In genomic region chr9:120909904-120910303, GRCh38 we compare ENCODE assay signal across 11 cellular contexts. TPM values are rescaled to one million over a fixed set of nuclear protein-coding genes. Genes with fewer than 3 reads are reported as not detected.
DNase-seq lines count a peak whose midpoint lies in the region; ATAC-seq and TF ChIP-seq lines count a peak whose summit lies in the region.
"Had no signal": no experiment of that assay in that cellular context is flagged by ENCODE, and none has a peak within 500 bp of the region (broad histone marks: within the 10 kb centered on the region; RNA-seq: fewer than 3 reads in every experiment).

No MANE protein-coding gene starts in this region.

- CTCF ChIA-PET in activated CD4-positive, alpha-beta memory T cell treated with anti-CD3 and anti-CD28 coated beads for 36 hours (lab: Charles Lee), result interaction anchor here (1.8 kb wide), 1 partner anchor 27 kb away, joined by 5 read pairs; no protein-coding TSS in a partner anchor

- H3K27me3 ChIP-seq in tibial nerve (no peaks in the 10 kb centered on the region), SJCRH30 (no peaks in the 10 kb centered on the region)

- peak overlapping the region; percentile 32 for H3K4me3 Mint-ChIP-seq in activated CD4-positive, alpha-beta memory T cell treated with anti-CD3 and anti-CD28 coated beads for 36 hours
- peak overlapping the region; percentile 8 to 31 for H3K4me3 Mint-ChIP-seq in effector memory CD8-positive, alpha-beta T cell

- no peak for TF ChIP-seq EP300 in tibial nerve (IDR thresholded peaks at IDR 0.05)

- H3K4me3 ChIP-seq in tibial nerve (no peak overlapping the region), SJCRH30 (no peak overlapping the region)
- H3K4me3 ChIP-seq: prostate gland had no signal

- no peaks in the 10 kb centered on the region for H3K27me3 Mint-ChIP-seq in activated CD4-positive, alpha-beta memory T cell treated with anti-CD3 and anti-CD28 coated beads for 36 hours
- H3K27me3 Mint-ChIP-seq in effector memory CD8-positive, alpha-beta T cell, result no peaks in the 10 kb centered on the region

- peak overlapping the region; percentile 94 for H3K27ac Mint-ChIP-seq in activated CD4-positive, alpha-beta memory T cell treated with anti-CD3 and anti-CD28 coated beads for 36 hours
- peak overlapping the region; percentile 54 to 85 for H3K27ac Mint-ChIP-seq in effector memory CD8-positive, alpha-beta T cell

- H3K36me3 Mint-ChIP-seq in activated CD4-positive, alpha-beta memory T cell treated with anti-CD3 and anti-CD28 coated beads for 36 hours, result peaks cover 91% of the 10 kb centered on the region
- peaks cover 92% of the 10 kb centered on the region for H3K36me3 Mint-ChIP-seq in effector memory CD8-positive, alpha-beta T cell (ENCODE audit: insufficient read depth)

- intact Hi-C loops in activated CD4-positive, alpha-beta memory T cell treated with anti-CD3 and anti-CD28 coated beads for 36 hours (cut with micrococcal nuclease), result loop anchor here (1.0 to 2.0 kb wide), 3 partner anchors 16 to 41 kb away; partner anchors contain the start of gene TRAF1

- peaks cover 0 to 57% (median 0%) of the 10 kb centered on the region in 3 donors for H3K36me3 ChIP-seq in tibial nerve
- H3K36me3 ChIP-seq in SJCRH30, result no peaks in the 10 kb centered on the region
- H3K36me3 ChIP-seq: prostate gland had no signal

- H3K9me3 ChIP-seq in tibial nerve (no peaks in the 10 kb centered on the region), SJCRH30 (replicated peaks) (no peaks in the 10 kb centered on the region)
- H3K9me3 ChIP-seq: prostate gland had no signal

- 68 to 72% methylated on average over 5 of the region's 5 CpGs for WGBS in tibial nerve, 2 donors

- peak; percentile 78 for ATAC-seq in effector memory CD8-positive, alpha-beta T cell (replicated peaks)
- ATAC-seq in HG03354 (IDR thresholded peaks at IDR 0.05; ENCODE audit: poor library complexity, severe bottlenecking, unreplicated experiment), result no peak

- peaks cover 0 to 10% (median 8%) of the 10 kb centered on the region in 4 donors for H3K4me1 ChIP-seq in tibial nerve
- no peaks in the 10 kb centered on the region for H3K4me1 ChIP-seq in SJCRH30
- H3K4me1 ChIP-seq: prostate gland had no signal

- TF ChIP-seq POLR2A in tibial nerve (IDR thresholded peaks at IDR 0.05), result no peak

- peaks cover 91% of the 10 kb centered on the region for H3K4me1 Mint-ChIP-seq in activated CD4-positive, alpha-beta memory T cell treated with anti-CD3 and anti-CD28 coated beads for 36 hours (ENCODE audit: low read depth)
- H3K4me1 Mint-ChIP-seq in effector memory CD8-positive, alpha-beta T cell (ENCODE audit: low read depth in 2 of 2), result peaks cover 40 to 55% of the 10 kb centered on the region in 2 donors

- no peaks in the 10 kb centered on the region for H3K9me3 Mint-ChIP-seq in activated CD4-positive, alpha-beta memory T cell treated with anti-CD3 and anti-CD28 coated beads for 36 hours
- no peaks in the 10 kb centered on the region for H3K9me3 Mint-ChIP-seq in effector memory CD8-positive, alpha-beta T cell

- POLR2A ChIA-PET in activated CD4-positive, alpha-beta memory T cell treated with anti-CD3 and anti-CD28 coated beads for 36 hours (lab: Charles Lee), result interaction anchor here (1.0 to 18.2 kb wide), 5 partner anchors 9 to 65 kb away, joined by 4 to 237 read pairs (median 6); partner anchors contain the start of gene TRAF1

- DNase-seq in activated gamma-delta T cell treated with Interleukin-2 at 50 U/mL for 16 hours, result peak; percentile 59
- no peak for DNase-seq in activated gamma-delta T cell (lab: John Stamatoyannopoulos, UW)
- peak; percentile 78 for DNase-seq in activated CD4-positive, alpha-beta memory T cell treated with anti-CD3 and anti-CD28 coated beads for 36 hours
- no peak for DNase-seq in effector memory CD8-positive, alpha-beta T cell
- DNase-seq in tibial nerve (ENCODE audit: low spot score in 2 of 2), result no peak
- no peak for DNase-seq in SJCRH30
- DNase-seq in midbrain (lab: John Stamatoyannopoulos, UW), result no peak
- DNase-seq: H7; NK-92 treated with Interleukin-12 subunit alpha and Interleukin-12 subunit beta, amount 100 ng/mL, for 24 hours had no signal

- TF ChIP-seq CTCF in tibial nerve (IDR thresholded peaks at IDR 0.05), result no peak

- peak overlapping the region in 3 of 4 donors; percentile 12 to 57 (median 44) for H3K27ac ChIP-seq in tibial nerve
- H3K27ac ChIP-seq in SJCRH30, result no peak overlapping the region
- H3K27ac ChIP-seq: prostate gland had no signal

RNA-seq across cellular contexts. Expression of gene TRAF1, which starts 16.7 kb away (rescaled TPM):
- total RNA-seq in activated CD4-positive, alpha-beta memory T cell treated with anti-CD3 and anti-CD28 coated beads for 36 hours, result 100 to 1,000 TPM; 124 TPM
- total RNA-seq in tibial nerve, result 10 to 100 TPM; 12.3 to 21.0 (median 19.8) TPM
- total RNA-seq in SJCRH30 (2014; rRNA removed; shearing (Covaris generic)), result 0.25 and 0.26 TPM in 2 replicates

RNA-seq across cellular contexts. Expression of gene PHF19, which starts 32.9 kb away (rescaled TPM):
- total RNA-seq in activated CD4-positive, alpha-beta memory T cell treated with anti-CD3 and anti-CD28 coated beads for 36 hours, result 100 to 1,000 TPM; 183 to 189 TPM
- 10 to 100 TPM; 31.2 to 61.6 (median 44.3) TPM for total RNA-seq in tibial nerve
- total RNA-seq in SJCRH30 (2014; rRNA removed; shearing (Covaris generic)), result 20.2 and 24.1 TPM in 2 replicates

Comparison
In these comparisons a context has a peak if more than half of its experiments do, and no peak if none do; other contexts are left out.
1. DNase-seq: peak in activated gamma-delta T cell treated with Interleukin-2 at 50 U/mL for 16 hours (single experiment) and activated CD4-positive, alpha-beta memory T cell treated with anti-CD3 and anti-CD28 coated beads for 36 hours (single experiment); none in activated gamma-delta T cell (single experiment), effector memory CD8-positive, alpha-beta T cell (0 of 3), tibial nerve (0 of 2), SJCRH30 (0 of 2) and midbrain (single experiment).
2. RNA of gene TRAF1, which starts 16.7 kb away (total RNA-seq): 124 TPM in activated CD4-positive, alpha-beta memory T cell treated with anti-CD3 and anti-CD28 coated beads for 36 hours and 12.3 to 21.0 TPM in tibial nerve; 0.25 to 0.26 TPM in SJCRH30; every median in the first group is over 10 times any median in the second.